Comparison of ENCODE assay signal across 11 cellular contexts in the genomic region with DNA sequence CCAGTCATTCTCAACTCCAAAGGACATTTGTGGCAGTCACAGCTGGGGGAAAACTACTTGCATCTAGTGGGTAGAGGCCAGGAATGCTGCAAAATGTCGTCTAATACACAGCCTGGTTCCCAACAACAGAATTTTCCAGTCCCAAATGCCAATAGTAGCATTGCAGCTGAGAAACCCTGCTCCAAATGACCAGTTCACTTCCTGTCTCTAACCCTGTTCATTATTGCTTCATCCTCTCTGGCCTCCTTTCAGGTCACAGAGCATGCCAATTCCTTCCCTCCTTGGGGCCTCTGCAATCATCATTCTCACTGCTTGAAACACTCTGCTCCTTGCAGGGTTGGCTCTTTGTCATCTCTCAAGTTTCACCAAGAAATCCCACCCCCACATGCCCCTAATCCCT.
DNase-seq lines count a peak whose midpoint lies in the region; FAIRE-seq and TF ChIP-seq lines count a peak whose summit lies in the region.
"Had no signal": no experiment of that assay in that cellular context is flagged by ENCODE, and none has a peak within 500 bp of the region (broad histone marks: within the 10 kb centered on the region; RNA-seq: fewer than 3 reads in every experiment).

No MANE protein-coding gene starts in this region.

- dilution Hi-C loops in keratinocyte (cut with MboI; ENCODE audit: extremely low pct_ligation_motif_present, low sequenced_read_pairs) = no loop called here

- H3K4me3 Mint-ChIP-seq in astrocyte (ENCODE audit: unreplicated experiment) = no peak overlapping the region

- peaks cover 33% of the 10 kb centered on the region for H3K4me1 Mint-ChIP-seq in astrocyte (ENCODE audit: low read depth, unreplicated experiment)

- H2BK5ac ChIP-seq in trophoblast cell (ENCODE audit: low read depth, low read length, poor library complexity) = no peak overlapping the region

- TF ChIP-seq EP300 in suprapubic skin (IDR thresholded peaks at IDR 0.05) = no peak

- H3K23ac ChIP-seq in trophoblast cell (ENCODE audit: low read length) = no peak overlapping the region

- no peaks in the 10 kb centered on the region for H3K9me3 ChIP-seq in astrocyte (ENCODE audit: insufficient read depth, low read depth, low read length)
- H3K9me3 ChIP-seq in keratinocyte (ENCODE audit: control insufficient read depth, low read depth, low read length) = no peaks in the 10 kb centered on the region
- no peaks in the 10 kb centered on the region for H3K9me3 ChIP-seq in suprapubic skin
- no peaks in the 10 kb centered on the region for H3K9me3 ChIP-seq in trophoblast cell (ENCODE audit: insufficient read depth, low read depth, low read length)

- no peak overlapping the region for H4K91ac ChIP-seq in trophoblast cell (ENCODE audit: low read depth, low read length)

- DNase-seq in HT1080 (ENCODE audit: low read depth) (peak; percentile 67), astrocyte (ENCODE audit: low read depth) (peak; percentile 81), keratinocyte (ENCODE audit: low read depth, low spot score) (no peak), suprapubic skin (ENCODE audit: low spot score in 2 of 2) (peak in 1 of 2 donors; percentile 82), GM20000 (ENCODE audit: low spot score) (no peak), NCI-H2196 treated with DMSO at 0.1 percent for 48 hours (lab: John Stamatoyannopoulos, UW; ENCODE audit: unreplicated experiment) (no peak), trophoblast cell (no peak), Ammon's horn (ENCODE audit: low spot score) (no peak)
- DNase-seq: left colon, NCI-H1417 treated with DMSO at 0.1 percent for 48 hours had no signal

- no peaks in the 10 kb centered on the region for H3K36me3 Mint-ChIP-seq in astrocyte (ENCODE audit: low read depth, unreplicated experiment)

- TF ChIP-seq POLR2A in suprapubic skin (IDR thresholded peaks at IDR 0.05) = no peak

- no peak overlapping the region for H2AK5ac ChIP-seq in trophoblast cell (ENCODE audit: low read length)

- H3K4me2 ChIP-seq in astrocyte (ENCODE audit: low read length) (peak overlapping the region; percentile 39), keratinocyte (ENCODE audit: control insufficient read depth, extremely low read depth, insufficient read depth, low read depth, low read length) (no peak overlapping the region), trophoblast cell (ENCODE audit: low read length) (no peak overlapping the region)

- H4K12ac ChIP-seq in trophoblast cell (ENCODE audit: low read depth, low read length) = no peak overlapping the region

- WGBS in suprapubic skin = 24% methylated on average over 1 of the region's 1 CpG
- no CpG with 5 or more reads among the region's 1 CpG for WGBS in trophoblast cell (ENCODE audit: extremely low coverage, insufficient coverage, insufficient read length)

- H3K79me2 ChIP-seq in astrocyte (ENCODE audit: insufficient read depth, low read length) (no peaks in the 10 kb centered on the region), keratinocyte (ENCODE audit: control insufficient read depth, insufficient read depth, low read length) (no peaks in the 10 kb centered on the region), trophoblast cell (ENCODE audit: control insufficient read depth, insufficient read depth, low read length, poor library complexity) (no peaks in the 10 kb centered on the region)

- no peak overlapping the region for H2BK12ac ChIP-seq in trophoblast cell (ENCODE audit: low read length)

- H3K4me3 ChIP-seq in astrocyte (ENCODE audit: insufficient read depth, low read depth, low read length) = no peak overlapping the region
- H3K4me3 ChIP-seq in keratinocyte (ENCODE audit: control insufficient read depth in 2 of 3, extremely low read depth in 1 of 3, insufficient read depth in 2 of 3, low read depth in 1 of 3, low read length in 3 of 3) = no peak overlapping the region
- no peak overlapping the region for H3K4me3 ChIP-seq in suprapubic skin
- H3K4me3 ChIP-seq in trophoblast cell (ENCODE audit: low read depth, low read length) = no peak overlapping the region

- no peak overlapping the region for H2BK120ac ChIP-seq in trophoblast cell (ENCODE audit: insufficient read depth, low read length, poor library complexity)

- no peaks in the 10 kb centered on the region for H3K9me1 ChIP-seq in keratinocyte (ENCODE audit: control insufficient read depth, extremely low read depth, insufficient read depth, low read length)

- no peaks in the 10 kb centered on the region for H3K27me3 ChIP-seq in astrocyte (ENCODE audit: insufficient read depth, low read length)
- H3K27me3 ChIP-seq in keratinocyte (ENCODE audit: control insufficient read depth, extremely low read depth, insufficient read depth, low read length) = no peaks in the 10 kb centered on the region
- no peaks in the 10 kb centered on the region for H3K27me3 ChIP-seq in suprapubic skin
- no peaks in the 10 kb centered on the region for H3K27me3 ChIP-seq in trophoblast cell (ENCODE audit: insufficient read depth, low read length)

- peak; percentile 98 for FAIRE-seq in astrocyte (lab: Jason Lieb, UNC)
- FAIRE-seq in keratinocyte (lab: Jason Lieb, UNC) = peak; percentile 90
- FAIRE-seq: TTC549 had no signal

- H3K9me3 Mint-ChIP-seq in astrocyte (ENCODE audit: unreplicated experiment) = peaks cover 4% of the 10 kb centered on the region

- no peaks in the 10 kb centered on the region for H4K20me1 ChIP-seq in astrocyte (ENCODE audit: insufficient read depth, low read length)
- H4K20me1 ChIP-seq in keratinocyte (ENCODE audit: control insufficient read depth, extremely low read depth, insufficient read depth, low read length) = no peaks in the 10 kb centered on the region

- H3K9ac ChIP-seq in astrocyte (ENCODE audit: low read length) (no peak overlapping the region), keratinocyte (ENCODE audit: control insufficient read depth, extremely low read depth, insufficient read depth, low read length) (no peak overlapping the region), trophoblast cell (ENCODE audit: low read length) (no peak overlapping the region)

- TF ChIP-seq CTCF in astrocyte (IDR thresholded peaks at IDR 0.05; ENCODE audit: insufficient read depth, low read depth, low read length) = no peak
- TF ChIP-seq CTCF in keratinocyte (optimal IDR thresholded peaks at IDR 0.05 in 1 of 3, IDR thresholded peaks at IDR 0.05 in 1 of 3, conservative IDR thresholded peaks at IDR 0.05 in 1 of 3; ENCODE audit: extremely low read depth in 1 of 3, insufficient read depth in 2 of 3, low read length in 3 of 3) = no peak
- TF ChIP-seq CTCF in suprapubic skin (IDR thresholded peaks at IDR 0.05) = no peak
- TF ChIP-seq CTCF in GM20000 (IDR thresholded peaks at IDR 0.05; ENCODE audit: extremely low read depth, missing control alignments) = no peak

- H3K36me3 ChIP-seq in astrocyte (ENCODE audit: insufficient read depth, low read length) (no peaks in the 10 kb centered on the region), keratinocyte (ENCODE audit: control insufficient read depth in 2 of 2, extremely low read depth in 1 of 2, insufficient read depth in 2 of 2, low read length in 2 of 2) (no peaks in the 10 kb centered on the region), suprapubic skin (no peaks in the 10 kb centered on the region), trophoblast cell (ENCODE audit: control insufficient read depth in 1 of 2, insufficient read depth in 2 of 2, low read length in 2 of 2) (no peaks in the 10 kb centered on the region)

- H3K27ac ChIP-seq in astrocyte (ENCODE audit: low read depth, low read length) (peak overlapping the region; percentile 36), keratinocyte (ENCODE audit: control insufficient read depth, insufficient read depth, low read length) (no peak overlapping the region), suprapubic skin (peak overlapping the region; percentile 57), trophoblast cell (ENCODE audit: low read depth, low read length) (no peak overlapping the region)

- no peak overlapping the region for H3K18ac ChIP-seq in trophoblast cell (ENCODE audit: low read length)

- H3K14ac ChIP-seq in trophoblast cell (ENCODE audit: low read length) = no peak overlapping the region

- H3K4ac ChIP-seq in trophoblast cell (ENCODE audit: low read depth, low read length) = no peak overlapping the region

- H4K8ac ChIP-seq in trophoblast cell (ENCODE audit: low read depth, low read length) = no peak overlapping the region

- peak overlapping the region; percentile 31 for H2AFZ ChIP-seq in astrocyte (ENCODE audit: low read depth, low read length)
- H2AFZ ChIP-seq in keratinocyte (ENCODE audit: control insufficient read depth, low read length) = no peak overlapping the region
- H2AFZ ChIP-seq in trophoblast cell (ENCODE audit: insufficient read depth, low read length, poor library complexity) = no peak overlapping the region

- H3K27me3 Mint-ChIP-seq in astrocyte (ENCODE audit: low read depth, unreplicated experiment) = no peaks in the 10 kb centered on the region

- H3K4me1 ChIP-seq in astrocyte (ENCODE audit: insufficient read depth, low read length) (peaks cover 36% of the 10 kb centered on the region), keratinocyte (ENCODE audit: control insufficient read depth, extremely low read depth, insufficient read depth, low read length) (peaks cover 21% of the 10 kb centered on the region), suprapubic skin (peaks cover 11% of the 10 kb centered on the region), trophoblast cell (ENCODE audit: control insufficient read depth in 1 of 2, insufficient read depth in 2 of 2, low read length in 2 of 2) (peaks cover 5 to 6% of the 10 kb centered on the region in 2 experiments)

- no peaks in the 10 kb centered on the region for H3K79me1 ChIP-seq in trophoblast cell (ENCODE audit: low read length)

- peak overlapping the region; percentile 93 for H3K27ac Mint-ChIP-seq in astrocyte (ENCODE audit: unreplicated experiment)

Comparison
In these comparisons a context has a peak if more than half of its experiments do, and no peak if none do; other contexts are left out.
1. DNase-seq: peak in HT1080 (single experiment) and astrocyte (single experiment); none in keratinocyte (single experiment), GM20000 (single experiment), NCI-H2196 treated with DMSO at 0.1 percent for 48 hours (single experiment), trophoblast cell (0 of 2) and Ammon's horn (single experiment).
2. H3K27ac ChIP-seq: peak in astrocyte (single experiment) and suprapubic skin (single experiment); none in keratinocyte (single experiment) and trophoblast cell (single experiment).